ENCODE assay signal across 9 cellular contexts in the genomic region with DNA sequence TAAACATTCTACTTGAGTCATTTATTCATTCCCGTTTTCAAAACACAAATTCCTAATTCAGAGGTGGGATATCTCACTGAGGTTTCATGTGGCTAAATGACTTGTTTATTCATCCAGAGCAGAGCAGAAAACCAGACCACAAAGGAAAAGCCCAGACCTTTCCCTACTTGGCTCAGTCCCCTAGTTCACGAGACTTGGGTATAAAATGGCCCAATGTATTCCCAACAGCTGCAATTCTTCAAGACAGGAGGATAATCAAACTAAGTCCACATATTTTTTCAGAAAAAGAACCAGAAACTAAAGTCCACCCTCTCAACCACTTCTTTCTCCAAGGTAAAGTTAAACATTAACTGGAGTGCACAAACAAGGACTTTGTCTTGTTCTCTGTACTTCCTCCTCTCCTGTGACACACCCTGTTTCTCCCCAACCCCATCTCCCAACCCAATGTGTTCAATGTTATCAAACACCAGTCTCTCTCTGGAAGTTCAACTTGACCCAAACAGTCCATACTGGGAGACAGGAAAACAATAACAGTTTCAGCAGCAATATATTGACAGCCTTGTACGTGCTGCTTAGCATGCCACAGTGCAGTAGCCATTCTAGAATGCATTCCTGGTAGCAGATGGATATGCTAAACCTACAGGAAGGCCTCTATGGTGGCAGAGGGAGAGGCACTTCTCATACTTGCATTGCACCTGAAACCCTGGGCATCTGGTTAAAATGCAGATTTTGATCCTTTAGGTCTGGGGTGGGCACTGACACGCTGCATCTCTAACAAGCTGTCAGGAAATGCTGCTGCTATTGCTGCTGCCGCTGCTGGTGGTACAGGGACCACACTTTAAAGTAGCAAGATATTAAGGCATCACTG.
DNase-seq lines count a peak whose midpoint lies in the region; ATAC-seq and TF ChIP-seq lines count a peak whose summit lies in the region.
"Had no signal": no experiment of that assay in that cellular context is flagged by ENCODE, and none has a peak within 500 bp of the region (broad histone marks: within the 10 kb centered on the region; RNA-seq: fewer than 3 reads in every experiment).

No MANE protein-coding gene starts in this region.

- no peaks in the 10 kb centered on the region for H3K9me2 ChIP-seq in SK-N-SH

- no peaks in the 10 kb centered on the region; the same call in 1 of the 2 replicates for H3K27me3 ChIP-seq in SK-N-SH (ENCODE audit: insufficient read depth)

- no peak overlapping the region for H3K4me3 ChIP-seq in SK-N-SH (ENCODE audit: low read depth in 2 of 2, low read length in 1 of 2)
- no peak overlapping the region for H3K4me3 ChIP-seq in urinary bladder (ENCODE audit: low read depth, low read length)

- no peak overlapping the region for H3K9ac ChIP-seq in SK-N-SH

- CTCF ChIA-PET in SK-N-SH (lab: Yijun Ruan, JAX), result no interaction called here

- ATAC-seq in SK-N-SH treated with all-trans-retinoic acid at 6 μM for 48 hours (peak; percentile 35; the same call in 1 of the 3 replicates), GM19035 (IDR thresholded peaks at IDR 0.05; ENCODE audit: unreplicated experiment) (no peak)

- 54% methylated on average over 5 of the region's 5 CpGs for WGBS in SK-N-SH (ENCODE audit: low lambda C conversion rate)
- 53% methylated on average over 5 of the region's 5 CpGs for WGBS in urinary bladder

- no peaks in the 10 kb centered on the region for H4K20me1 ChIP-seq in SK-N-SH (ENCODE audit: insufficient read depth)

- DNase-seq in SK-N-SH (no peak), HT-29 (ENCODE audit: low spot score) (peak; percentile 89), foreskin melanocyte (peak; percentile 21), 8988T (no peak), NOMO-1 (lab: John Stamatoyannopoulos, UW; ENCODE audit: unreplicated experiment in 2 of 2) (no peak)
- DNase-seq: activated CD8-positive, alpha-beta memory T cell treated with anti-CD3 and anti-CD28 coated beads, Interleukin-2, amount 50 U/mL, for 4 hours had no signal

- H3K36me3 ChIP-seq in SK-N-SH (replicated peaks in 1 of 2; ENCODE audit: control insufficient read depth in 1 of 2, insufficient read depth in 2 of 2, low read length in 1 of 2) (no peaks in the 10 kb centered on the region), urinary bladder (ENCODE audit: insufficient read depth) (no peaks in the 10 kb centered on the region)

- no peak overlapping the region for H3K27ac ChIP-seq in SK-N-SH (ENCODE audit: low read depth in 2 of 2, low read length in 1 of 2)
- H3K27ac ChIP-seq in urinary bladder (ENCODE audit: low read depth), result peak overlapping the region; percentile 74

- no peak overlapping the region for H3K4me2 ChIP-seq in SK-N-SH

- no peaks in the 10 kb centered on the region for H3K9me3 ChIP-seq in SK-N-SH

- POLR2A ChIA-PET in SK-N-SH (lab: Yijun Ruan, JAX), result no interaction called here

- H3K4me1 ChIP-seq in SK-N-SH (ENCODE audit: control insufficient read depth in 1 of 2, insufficient read depth in 2 of 2, low read depth in 1 of 2, low read length in 1 of 2) (no peaks in the 10 kb centered on the region), urinary bladder (ENCODE audit: insufficient read depth) (no peaks in the 10 kb centered on the region)

- TF ChIP-seq RAD21 in SK-N-SH (IDR thresholded peaks at IDR 0.05; ENCODE audit: low read length), result no peak

- H2AFZ ChIP-seq in SK-N-SH (ENCODE audit: low read depth), result no peak overlapping the region

- no peaks in the 10 kb centered on the region for H3F3A ChIP-seq in SK-N-SH (replicated peaks; ENCODE audit: insufficient read depth)

- H3K79me2 ChIP-seq in SK-N-SH (ENCODE audit: insufficient read depth), result no peaks in the 10 kb centered on the region

- TF ChIP-seq EP300 in SK-N-SH (IDR thresholded peaks at IDR 0.05; ENCODE audit: borderline replicate concordance in 1 of 2, low read depth in 1 of 2, low read length in 1 of 2), result no peak

- TF ChIP-seq CTCF in SK-N-SH (IDR thresholded peaks at IDR 0.05), result no peak

TF ChIP-seq in SK-N-SH treated with all-trans-retinoic acid at 6 μM for 48 hours, 23 proteins besides CTCF, POLR2A, EP300 and RAD21:
- TF ChIP-seq CSDC2 (CRISPR knock-in tag; IDR thresholded peaks at IDR 0.05) (no peak), ZC3H10 (CRISPR knock-in tag; IDR thresholded peaks at IDR 0.05) (no peak), GLIS3 (CRISPR knock-in tag; IDR thresholded peaks at IDR 0.05) (no peak)
- TF ChIP-seq, protein P1, sequence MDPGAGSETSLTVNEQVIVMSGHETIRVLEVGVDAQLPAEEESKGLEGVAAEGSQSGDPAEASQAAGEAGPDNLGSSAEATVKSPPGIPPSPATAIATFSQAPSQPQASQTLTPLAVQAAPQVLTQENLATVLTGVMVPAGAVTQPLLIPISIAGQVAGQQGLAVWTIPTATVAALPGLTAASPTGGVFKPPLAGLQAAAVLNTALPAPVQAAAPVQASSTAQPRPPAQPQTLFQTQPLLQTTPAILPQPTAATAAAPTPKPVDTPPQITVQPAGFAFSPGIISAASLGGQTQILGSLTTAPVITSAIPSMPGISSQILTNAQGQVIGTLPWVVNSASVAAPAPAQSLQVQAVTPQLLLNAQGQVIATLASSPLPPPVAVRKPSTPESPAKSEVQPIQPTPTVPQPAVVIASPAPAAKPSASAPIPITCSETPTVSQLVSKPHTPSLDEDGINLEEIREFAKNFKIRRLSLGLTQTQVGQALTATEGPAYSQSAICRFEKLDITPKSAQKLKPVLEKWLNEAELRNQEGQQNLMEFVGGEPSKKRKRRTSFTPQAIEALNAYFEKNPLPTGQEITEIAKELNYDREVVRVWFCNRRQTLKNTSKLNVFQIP (CRISPR knock-in tag; IDR thresholded peaks at IDR 0.05; ENCODE audit: borderline replicate concordance, low read depth), result no peak

TF ChIP-seq in SK-N-SH, 30 proteins besides CTCF, POLR2A, EP300 and RAD21:
- TF ChIP-seq YY1 (IDR thresholded peaks at IDR 0.05; ENCODE audit: low read depth) (no peak), MXI1 (IDR thresholded peaks at IDR 0.05; ENCODE audit: low read depth, low read length) (no peak), RFX5 (IDR thresholded peaks at IDR 0.05; ENCODE audit: low read length) (no peak), NRF1 (IDR thresholded peaks at IDR 0.05; ENCODE audit: low read depth, low read length) (no peak), GABPA (IDR thresholded peaks at IDR 0.05; ENCODE audit: low read depth) (no peak), MEF2A (IDR thresholded peaks at IDR 0.05; ENCODE audit: borderline replicate concordance, low read depth) (no peak), JUND (IDR thresholded peaks at IDR 0.05) (no peak), SMC3 (IDR thresholded peaks at IDR 0.05; ENCODE audit: low read depth, low read length) (no peak)
- TF ChIP-seq, protein P2, sequence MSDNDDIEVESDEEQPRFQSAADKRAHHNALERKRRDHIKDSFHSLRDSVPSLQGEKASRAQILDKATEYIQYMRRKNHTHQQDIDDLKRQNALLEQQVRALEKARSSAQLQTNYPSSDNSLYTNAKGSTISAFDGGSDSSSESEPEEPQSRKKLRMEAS (IDR thresholded peaks at IDR 0.05; ENCODE audit: low read depth), result no peak
- TF ChIP-seq, protein P3, sequence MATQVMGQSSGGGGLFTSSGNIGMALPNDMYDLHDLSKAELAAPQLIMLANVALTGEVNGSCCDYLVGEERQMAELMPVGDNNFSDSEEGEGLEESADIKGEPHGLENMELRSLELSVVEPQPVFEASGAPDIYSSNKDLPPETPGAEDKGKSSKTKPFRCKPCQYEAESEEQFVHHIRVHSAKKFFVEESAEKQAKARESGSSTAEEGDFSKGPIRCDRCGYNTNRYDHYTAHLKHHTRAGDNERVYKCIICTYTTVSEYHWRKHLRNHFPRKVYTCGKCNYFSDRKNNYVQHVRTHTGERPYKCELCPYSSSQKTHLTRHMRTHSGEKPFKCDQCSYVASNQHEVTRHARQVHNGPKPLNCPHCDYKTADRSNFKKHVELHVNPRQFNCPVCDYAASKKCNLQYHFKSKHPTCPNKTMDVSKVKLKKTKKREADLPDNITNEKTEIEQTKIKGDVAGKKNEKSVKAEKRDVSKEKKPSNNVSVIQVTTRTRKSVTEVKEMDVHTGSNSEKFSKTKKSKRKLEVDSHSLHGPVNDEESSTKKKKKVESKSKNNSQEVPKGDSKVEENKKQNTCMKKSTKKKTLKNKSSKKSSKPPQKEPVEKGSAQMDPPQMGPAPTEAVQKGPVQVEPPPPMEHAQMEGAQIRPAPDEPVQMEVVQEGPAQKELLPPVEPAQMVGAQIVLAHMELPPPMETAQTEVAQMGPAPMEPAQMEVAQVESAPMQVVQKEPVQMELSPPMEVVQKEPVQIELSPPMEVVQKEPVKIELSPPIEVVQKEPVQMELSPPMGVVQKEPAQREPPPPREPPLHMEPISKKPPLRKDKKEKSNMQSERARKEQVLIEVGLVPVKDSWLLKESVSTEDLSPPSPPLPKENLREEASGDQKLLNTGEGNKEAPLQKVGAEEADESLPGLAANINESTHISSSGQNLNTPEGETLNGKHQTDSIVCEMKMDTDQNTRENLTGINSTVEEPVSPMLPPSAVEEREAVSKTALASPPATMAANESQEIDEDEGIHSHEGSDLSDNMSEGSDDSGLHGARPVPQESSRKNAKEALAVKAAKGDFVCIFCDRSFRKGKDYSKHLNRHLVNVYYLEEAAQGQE (IDR thresholded peaks at IDR 0.05; ENCODE audit: low read depth, low read length), result no peak

Comparison
In these comparisons a context has a peak if more than half of its experiments do, and no peak if none do; other contexts are left out.
1. DNase-seq: peak in HT-29 (single experiment) and foreskin melanocyte (single experiment); none in SK-N-SH (single experiment), 8988T (single experiment) and NOMO-1 (0 of 2).